ENCODE assay signal across 12 cellular contexts in genomic region chrX:103730746-103731508, GRCh38. TPM values are rescaled to one million over a fixed set of nuclear protein-coding genes. Genes with fewer than 3 reads are reported as not detected.
DNase-seq lines count a peak whose midpoint lies in the region; ATAC-seq and TF ChIP-seq lines count a peak whose summit lies in the region.
"Had no signal": no experiment of that assay in that cellular context is flagged by ENCODE, and none has a peak within 500 bp of the region (broad histone marks: within the 10 kb centered on the region; RNA-seq: fewer than 3 reads in every experiment).

No MANE protein-coding gene starts in this region.

- ATAC-seq in left ventricle myocardium superior: peak; percentile 95

- no peak overlapping the region for H3K4me3 ChIP-seq in breast epithelium
- H3K4me3 ChIP-seq: coronary artery, thoracic aorta had no signal

- H3K36me3 ChIP-seq in breast epithelium: no peaks in the 10 kb centered on the region
- H3K36me3 ChIP-seq: thoracic aorta had no signal

- no peaks in the 10 kb centered on the region for H3K4me1 ChIP-seq in breast epithelium

- no peak for TF ChIP-seq CTCF in breast epithelium (IDR thresholded peaks at IDR 0.05)

- intact Hi-C loops in breast epithelium (cut with DNase I; ENCODE audit: low total_unique reads) (no loop called here), left ventricle myocardium superior (cut with micrococcal nuclease) (no loop called here)

- H3K27ac ChIP-seq in breast epithelium (peak overlapping the region; percentile 18 to 54), temporal lobe (ENCODE audit: low read depth, low read length) (peak overlapping the region; percentile 33)

- no peaks in the 10 kb centered on the region for H3K9me3 ChIP-seq in breast epithelium
- H3K9me3 ChIP-seq: thoracic aorta had no signal

- TF ChIP-seq POLR2A in breast epithelium (IDR thresholded peaks at IDR 0.05): no peak

- peaks cover 0 to 73% of the 10 kb centered on the region in 2 donors for H3K27me3 ChIP-seq in breast epithelium

- peak; percentile 19 for DNase-seq in NCI-H146 (lab: John Stamatoyannopoulos, UW)
- DNase-seq in NCI-H146 treated with DMSO at 0.1 percent for 48 hours (lab: John Stamatoyannopoulos, UW; ENCODE audit: unreplicated experiment): no peak
- no peak for DNase-seq in breast epithelium (ENCODE audit: low spot score in 2 of 2)
- no peak for DNase-seq in left ventricle myocardium superior
- no peak for DNase-seq in middle frontal gyrus (ENCODE audit: extremely low spot score, low spot score)
- no peak for DNase-seq in NCI-H1092 treated with DMSO at 0.1 percent for 48 hours (lab: John Stamatoyannopoulos, UW)
- no peak for DNase-seq in stimulated activated CD4-positive, alpha-beta T cell treated with anti-CD3 and anti-CD28 coated beads, Interleukin-12 subunit alpha, Interleukin-12 subunit beta, amount 100 ng/mL, for 4 hours
- DNase-seq: NCI-H2171 treated with DMSO at 0.1 percent for 48 hours, T-helper 1 cell had no signal

RNA-seq across cellular contexts. Expression of gene TMEM31, which starts 20.2 kb away (rescaled TPM):
- total RNA-seq in breast epithelium: not detected
- total RNA-seq in left ventricle myocardium superior: not detected
- total RNA-seq in temporal lobe: not detected
- total RNA-seq: thoracic aorta had no signal

RNA-seq across cellular contexts. Expression of gene MORF4L2, which starts 44.4 kb away (rescaled TPM):
- total RNA-seq in breast epithelium: 100 to 1,000 TPM; 179 to 400 (median 296) TPM
- 164 TPM for total RNA-seq in left ventricle myocardium superior
- 233 TPM for total RNA-seq in temporal lobe

RNA-seq across cellular contexts. Expression of gene PLP1, which starts 45.7 kb away (rescaled TPM):
- 1 to 10 TPM; 1.3 to 3.4 (median 2.2) TPM for total RNA-seq in breast epithelium
- 9.4 TPM for total RNA-seq in left ventricle myocardium superior
- 10.1 TPM for total RNA-seq in temporal lobe
